In the genomic region with DNA sequence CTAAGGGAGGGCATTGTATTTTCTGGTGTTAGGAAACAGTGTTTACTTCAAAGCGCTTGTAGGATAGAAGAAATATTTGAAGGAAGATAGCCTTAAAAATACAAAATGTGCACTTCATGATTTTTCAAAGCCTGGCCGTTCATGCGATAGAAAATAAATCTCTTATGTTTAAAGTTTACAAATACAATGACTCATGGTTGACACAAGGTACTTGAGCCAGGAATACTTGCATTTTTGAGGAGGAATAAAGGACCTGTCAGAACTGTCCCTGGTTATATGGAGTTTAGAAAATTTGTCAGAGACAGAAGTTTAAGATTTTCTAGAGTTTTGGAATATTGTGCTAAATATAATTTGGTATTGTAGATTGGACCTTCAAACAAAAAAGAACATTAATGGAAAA, we compare ENCODE assay signal across 21 cellular contexts.
"Had no signal": no experiment of that assay in that cellular context is flagged by ENCODE, and none has a peak within 500 bp of the region (broad histone marks: within the 10 kb centered on the region; RNA-seq: fewer than 3 reads in every experiment).

No MANE protein-coding gene starts in this region.

- H2AFZ ChIP-seq: PC-9 had no signal

- H3K4me1 Mint-ChIP-seq: activated CD4-positive, alpha-beta memory T cell treated with anti-CD3 and anti-CD28 coated beads, Interleukin-2, amount 10 ng/mL, durations not matched to agents 7 days and 5 days; activated CD4-positive, alpha-beta T cell treated with anti-CD3 and anti-CD28 coated beads for 36 hours; activated naive CD4-positive, alpha-beta T cell treated with anti-CD3 and anti-CD28 coated beads, Interleukin-2, amount 10 ng/mL, durations not matched to agents 7 days and 5 days; activated naive CD8-positive, alpha-beta T cell treated with anti-CD3 and anti-CD28 coated beads for 36 hours; T-cell had no signal

- H3K27ac Mint-ChIP-seq: activated CD4-positive, alpha-beta memory T cell treated with anti-CD3 and anti-CD28 coated beads, Interleukin-2, amount 10 ng/mL, durations not matched to agents 7 days and 5 days; activated CD4-positive, alpha-beta T cell treated with anti-CD3 and anti-CD28 coated beads for 36 hours; activated naive CD4-positive, alpha-beta T cell treated with anti-CD3 and anti-CD28 coated beads, Interleukin-2, amount 10 ng/mL, durations not matched to agents 7 days and 5 days; activated naive CD8-positive, alpha-beta T cell treated with anti-CD3 and anti-CD28 coated beads for 36 hours; activated T-cell treated with anti-CD3 and anti-CD28 coated beads, Interleukin-2, amount 50 U/mL, for 72 hours; activated T-helper 2 cell treated with anti-CD3 and anti-CD28 coated beads, Interferon-gamma antibody, Interleukin-2, Interleukin-4, amounts not matched to agents 10 μg/mL and 5 μg/mL and 100 μg/mL, durations not matched to agents 14 hours and 24 hours and 36 hours; T-cell had no signal

- H3K4me3 ChIP-seq: MG63, PC-9, SK-N-MC had no signal

- H3K27me3 ChIP-seq: MG63 had no signal

- H3K27me3 Mint-ChIP-seq: activated CD4-positive, alpha-beta memory T cell treated with anti-CD3 and anti-CD28 coated beads, Interleukin-2, amount 10 ng/mL, durations not matched to agents 7 days and 5 days; activated CD4-positive, alpha-beta T cell treated with anti-CD3 and anti-CD28 coated beads for 36 hours; activated naive CD4-positive, alpha-beta T cell treated with anti-CD3 and anti-CD28 coated beads, Interleukin-2, amount 10 ng/mL, durations not matched to agents 7 days and 5 days; activated naive CD8-positive, alpha-beta T cell treated with anti-CD3 and anti-CD28 coated beads for 36 hours; T-cell had no signal

- H3K36me3 ChIP-seq: MG63, WERI-Rb-1 had no signal

- H3K9me3 ChIP-seq: MG63 had no signal

- H3K36me3 Mint-ChIP-seq: activated naive CD4-positive, alpha-beta T cell treated with anti-CD3 and anti-CD28 coated beads, Interleukin-2, amount 10 ng/mL, durations not matched to agents 7 days and 5 days; activated naive CD8-positive, alpha-beta T cell treated with anti-CD3 and anti-CD28 coated beads for 36 hours; T-cell had no signal

- H3K4me2 ChIP-seq: PC-9 had no signal

- H3K4me3 Mint-ChIP-seq: activated CD4-positive, alpha-beta memory T cell treated with anti-CD3 and anti-CD28 coated beads, Interleukin-2, amount 10 ng/mL, durations not matched to agents 7 days and 5 days; activated CD4-positive, alpha-beta T cell treated with anti-CD3 and anti-CD28 coated beads for 36 hours; activated naive CD4-positive, alpha-beta T cell treated with anti-CD3 and anti-CD28 coated beads, Interleukin-2, amount 10 ng/mL, durations not matched to agents 7 days and 5 days; activated naive CD8-positive, alpha-beta T cell treated with anti-CD3 and anti-CD28 coated beads for 36 hours; activated T-cell treated with anti-CD3 and anti-CD28 coated beads, Interleukin-2, amount 50 U/mL, for 72 hours; T-cell had no signal

- ATAC-seq: activated CD4-positive, alpha-beta T cell treated with anti-CD3 and anti-CD28 coated beads for 36 hours; activated T-cell treated with anti-CD3 and anti-CD28 coated beads, Interleukin-2, amount 50 U/mL, for 72 hours; Right ventricle myocardium inferior; T-cell had no signal

- DNase-seq: activated CD4-positive, alpha-beta memory T cell treated with anti-CD3 and anti-CD28 coated beads, Interleukin-2, amount 10 ng/mL, durations not matched to agents 7 days and 5 days; activated CD4-positive, alpha-beta T cell treated with anti-CD3 and anti-CD28 coated beads for 36 hours; activated CD4-positive, alpha-beta T cell treated with anti-CD3 and anti-CD28 coated beads, Interleukin-2, amount 50 U/mL, for 1 hour; activated gamma-delta T cell treated with Interleukin-2 at 50 U/mL for 16 hours; activated naive CD4-positive, alpha-beta T cell treated with anti-CD3 and anti-CD28 coated beads, Interleukin-2, amount 10 ng/mL, durations not matched to agents 7 days and 5 days; activated naive CD8-positive, alpha-beta T cell treated with anti-CD3 and anti-CD28 coated beads for 36 hours; activated T-cell treated with anti-CD3 and anti-CD28 coated beads, Interleukin-2, amount 50 U/mL, for 72 hours; IMR-90; KG1; MG63; NCI-H1105; NCI-H1436; NCI-H1694 treated with DMSO at 0.1 percent for 48 hours; NCI-H2029 treated with DMSO at 0.1 percent for 48 hours; NCI-H524; PC-9; T-cell; WERI-Rb-1 had no signal

- H3K27ac ChIP-seq: PC-9, SK-N-MC, WERI-Rb-1 had no signal
